In the genomic region with DNA sequence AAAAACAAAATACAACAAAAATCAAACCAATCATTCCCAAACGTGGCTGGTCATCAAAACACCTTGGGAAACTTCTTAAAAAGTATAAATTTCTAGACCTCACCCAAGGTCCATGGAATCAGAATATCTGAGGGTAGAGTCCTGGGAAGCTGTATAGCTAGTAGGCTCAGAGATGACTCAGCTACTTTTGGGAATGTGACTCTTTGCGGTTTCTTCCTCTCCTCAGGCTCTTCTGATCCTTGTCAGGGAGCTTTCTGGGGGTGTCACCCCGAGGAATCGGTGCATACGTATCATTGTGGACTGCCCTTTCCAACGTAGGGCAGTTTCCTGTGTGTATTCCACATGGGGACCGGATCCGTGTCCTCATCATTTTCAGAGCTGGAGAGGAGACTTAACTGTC, we compare ENCODE assay signal across 15 cellular contexts. TPM values are rescaled to one million over a fixed set of nuclear protein-coding genes. Genes with fewer than 3 reads are reported as not detected.
DNase-seq lines count a peak whose midpoint lies in the region; TF ChIP-seq lines count a peak whose summit lies in the region.
"Had no signal": no experiment of that assay in that cellular context is flagged by ENCODE, and none has a peak within 500 bp of the region (broad histone marks: within the 10 kb centered on the region; RNA-seq: fewer than 3 reads in every experiment).

No MANE protein-coding gene starts in this region.

- H3K4me3 ChIP-seq in A673 (ENCODE audit: low read depth, low read length, poor library complexity, severe bottlenecking) (no peak overlapping the region), OCI-LY7 (ENCODE audit: low read depth, low read length, poor library complexity, severe bottlenecking) (no peak overlapping the region), esophagus muscularis mucosa (no peak overlapping the region)

- H3K79me2 ChIP-seq in OCI-LY7 (ENCODE audit: insufficient read depth, low read depth, low read length): peaks cover 79% of the 10 kb centered on the region; the same call in 1 of the 2 replicates

- no peaks in the 10 kb centered on the region for H3K27me3 ChIP-seq in A673 (replicated peaks; ENCODE audit: insufficient read depth, low read depth, low read length, poor library complexity)
- no peaks in the 10 kb centered on the region for H3K27me3 ChIP-seq in esophagus muscularis mucosa

- H3K4me3 Mint-ChIP-seq in osteocyte (ENCODE audit: unreplicated experiment): no peak overlapping the region
- H3K4me3 Mint-ChIP-seq: central memory CD8-positive, alpha-beta T cell; stimulated activated naive CD8-positive, alpha-beta T cell treated with anti-CD3 and anti-CD28 coated beads, Interleukin-15, Interleukin-2, amounts not matched to agents 100 ng/mL and 50 ng/mL, for 24 hours had no signal

- H3K4me1 Mint-ChIP-seq in osteocyte (ENCODE audit: unreplicated experiment): peaks cover 39% of the 10 kb centered on the region
- H3K4me1 Mint-ChIP-seq: central memory CD8-positive, alpha-beta T cell had no signal

- WGBS in esophagus muscularis mucosa: 65% methylated on average over 8 of the region's 8 CpGs

- H3K4me1 ChIP-seq in A673 (ENCODE audit: insufficient read depth, low read length, poor library complexity, severe bottlenecking) (peaks cover 5% of the 10 kb centered on the region), OCI-LY7 (ENCODE audit: insufficient read depth, low read length, poor library complexity, severe bottlenecking) (peaks cover 93% of the 10 kb centered on the region), esophagus muscularis mucosa (peaks cover 49 to 91% (median 72%) of the 10 kb centered on the region in 4 donors)

- peak overlapping the region; percentile 37 for H3K27ac ChIP-seq in A673 (ENCODE audit: low read depth, low read length, poor library complexity, severe bottlenecking)
- no peak overlapping the region for H3K27ac ChIP-seq in OCI-LY7 (ENCODE audit: low read depth, low read length, poor library complexity, severe bottlenecking)
- H3K27ac ChIP-seq in esophagus muscularis mucosa (replicated peaks in 1 of 4): peak overlapping the region; percentile 70 to 78 (median 76)

- no peaks in the 10 kb centered on the region for H4K20me1 ChIP-seq in OCI-LY7 (ENCODE audit: insufficient read depth, low read length)

- peak overlapping the region; percentile 17; the same call in 1 of the 2 replicates for H3K4me2 ChIP-seq in OCI-LY7 (ENCODE audit: low read length)

- CTCF ChIA-PET in A673 (lab: Charles Lee): no interaction called here
- CTCF ChIA-PET in OCI-LY7 (lab: Charles Lee; ENCODE audit: unreplicated experiment): interaction anchor here (0.7 kb wide), 1 partner anchor 11 kb away, joined by 3 read pairs; no protein-coding TSS in a partner anchor

- TF ChIP-seq CTCF in A673 (conservative IDR thresholded peaks at IDR 0.05; ENCODE audit: low read depth, low read length) (no peak), OCI-LY7 (conservative IDR thresholded peaks at IDR 0.05; ENCODE audit: low read length) (no peak), esophagus muscularis mucosa (IDR thresholded peaks at IDR 0.05) (no peak), osteocyte (IDR thresholded peaks at IDR 0.05) (no peak)

- POLR2A ChIA-PET in A673 (lab: Charles Lee; ENCODE audit: low non-redundant PET): no interaction called here
- POLR2A ChIA-PET in OCI-LY7 (lab: Charles Lee): interaction anchor here (0.7 to 1.2 kb wide), 2 partner anchors 10 to 964 kb away, joined by 3 to 4 read pairs; no protein-coding TSS in a partner anchor

- BruUV-seq in A673 (replicated peaks; lab: Mats Ljungman, UMichigan): no TSS peak
- no TSS peak for BruUV-seq in OCI-LY7 (replicated peaks; lab: Mats Ljungman, UMichigan)

- intact Hi-C loops in A673 (cut with micrococcal nuclease; ENCODE audit: unreplicated experiment): no loop called here
- intact Hi-C loops in OCI-LY7 (cut with micrococcal nuclease; ENCODE audit: unreplicated experiment): no loop called here
- intact Hi-C loops in esophagus muscularis mucosa (cut with DNase I): no loop called here

- no peak for TF ChIP-seq EP300 in esophagus muscularis mucosa (IDR thresholded peaks at IDR 0.05)

- DNase-seq in A673 (ENCODE audit: low spot score): no peak
- DNase-seq in OCI-LY7 (ENCODE audit: low spot score): no peak
- no peak for DNase-seq in esophagus muscularis mucosa (ENCODE audit: extremely low spot score)
- DNase-seq in osteocyte (ENCODE audit: extremely low spot score, unreplicated experiment): no peak
- DNase-seq in HCEC 1CT: no peak
- no peak for DNase-seq in cerebellum (ENCODE audit: low spot score)
- no peak for DNase-seq in activated CD8-positive, alpha-beta memory T cell treated with anti-CD3 and anti-CD28 coated beads, Interleukin-2, amount 50 U/mL, for 48 hours
- no peak for DNase-seq in NCI-H1436 treated with DMSO at 0.1 percent for 48 hours (lab: John Stamatoyannopoulos, UW)
- DNase-seq: activated CD4-positive, alpha-beta T cell treated with anti-CD3 and anti-CD28 coated beads for 4 hours; foreskin melanocyte; NCI-H526 treated with DMSO at 0.1 percent for 48 hours; stimulated activated CD4-positive, alpha-beta T cell treated with anti-CD3 and anti-CD28 coated beads, Interleukin-2, amount 100 ng/mL, for 48 hours had no signal

- H3K9me3 ChIP-seq in A673 (ENCODE audit: low read depth, low read length, poor library complexity, severe bottlenecking): no peaks in the 10 kb centered on the region
- H3K9me3 ChIP-seq in OCI-LY7 (ENCODE audit: low read length): no peaks in the 10 kb centered on the region
- no peaks in the 10 kb centered on the region for H3K9me3 ChIP-seq in esophagus muscularis mucosa

- no peaks in the 10 kb centered on the region for H3K9me3 Mint-ChIP-seq in osteocyte (ENCODE audit: unreplicated experiment)
- H3K9me3 Mint-ChIP-seq: activated T-helper 2 cell treated with anti-CD3 and anti-CD28 coated beads, Interferon-gamma antibody, Interleukin-2, Interleukin-4, amounts not matched to agents 10 μg/mL and 5 μg/mL and 100 μg/mL, durations not matched to agents 14 hours and 24 hours and 36 hours; central memory CD8-positive, alpha-beta T cell; stimulated activated naive CD8-positive, alpha-beta T cell treated with anti-CD3 and anti-CD28 coated beads, Interleukin-15, Interleukin-2, amounts not matched to agents 100 ng/mL and 50 ng/mL, for 24 hours had no signal

- H3K27ac Mint-ChIP-seq in osteocyte (ENCODE audit: unreplicated experiment): peak overlapping the region; percentile 77
- H3K27ac Mint-ChIP-seq: activated T-helper 2 cell treated with anti-CD3 and anti-CD28 coated beads, Interferon-gamma antibody, Interleukin-2, Interleukin-4, amounts not matched to agents 10 μg/mL and 5 μg/mL and 100 μg/mL, durations not matched to agents 14 hours and 24 hours and 36 hours; stimulated activated naive CD8-positive, alpha-beta T cell treated with anti-CD3 and anti-CD28 coated beads, Interleukin-15, Interleukin-2, amounts not matched to agents 100 ng/mL and 50 ng/mL, for 24 hours had no signal

- H3K36me3 ChIP-seq in A673 (ENCODE audit: insufficient read depth, low read length, poor library complexity, severe bottlenecking) (peaks cover 6% of the 10 kb centered on the region), OCI-LY7 (ENCODE audit: insufficient read depth, low read length) (peaks cover 98% of the 10 kb centered on the region), esophagus muscularis mucosa (peaks cover 13 to 84% (median 38%) of the 10 kb centered on the region in 4 donors)

- no peak overlapping the region for H2AFZ ChIP-seq in OCI-LY7 (ENCODE audit: low read length)

- H3K9me2 ChIP-seq in OCI-LY7 (ENCODE audit: insufficient read depth, low read length): no peaks in the 10 kb centered on the region

- TF ChIP-seq POLR2A in esophagus muscularis mucosa (IDR thresholded peaks at IDR 0.05; ENCODE audit: low read depth): no peak

- H3K27me3 Mint-ChIP-seq in osteocyte (ENCODE audit: unreplicated experiment): no peaks in the 10 kb centered on the region
- H3K27me3 Mint-ChIP-seq: stimulated activated naive CD8-positive, alpha-beta T cell treated with anti-CD3 and anti-CD28 coated beads, Interleukin-15, Interleukin-2, amounts not matched to agents 100 ng/mL and 50 ng/mL, for 24 hours had no signal

- peaks cover 58% of the 10 kb centered on the region for H3K36me3 Mint-ChIP-seq in osteocyte (ENCODE audit: unreplicated experiment)

RNA-seq across cellular contexts. Expression of a gene that starts 14.8 kb away (rescaled TPM):
- 5.9 and 10.7 TPM in 2 replicates for total RNA-seq in A673 (2021)
- 53.7 and 62.7 TPM in 2 replicates for total RNA-seq in OCI-LY7 (2014; rRNA removed; shearing (Covaris generic))
- total RNA-seq in OCI-LY7 (2022): 44.5 and 45.7 TPM in 2 replicates
- 10 to 100 TPM; 50.5 to 94.5 (median 78.3) TPM for total RNA-seq in esophagus muscularis mucosa
- 53.3 and 57.1 TPM in 2 replicates for total RNA-seq in osteocyte
- 6.4 TPM for total RNA-seq in cerebellum
